1 cellular context compared by ENCODE assay signal in genomic region chr11:28984216-28984615, GRCh38.
TF ChIP-seq lines count a peak whose summit lies in the region.

No MANE protein-coding gene starts in this region.

TF ChIP-seq in IMR-90, 13 proteins besides CTCF, POLR2A, EP300 and RAD21 (continued from another document):
- TF ChIP-seq CEBPB (IDR thresholded peaks at IDR 0.05; ENCODE audit: low read depth, low read length) = no peak
